In genomic region chr3:57221883-57222282, GRCh38 we compare ENCODE assay signal across 11 cellular contexts. TPM values are rescaled to one million over a fixed set of nuclear protein-coding genes. Genes with fewer than 3 reads are reported as not detected.
DNase-seq lines count a peak whose midpoint lies in the region; ATAC-seq, FAIRE-seq and TF ChIP-seq lines count a peak whose summit lies in the region.
"Had no signal": no experiment of that assay in that cellular context is flagged by ENCODE, and none has a peak within 500 bp of the region (broad histone marks: within the 10 kb centered on the region; RNA-seq: fewer than 3 reads in every experiment).

No MANE protein-coding gene starts in this region.

- H3K27me3 ChIP-seq in GM12878 (replicated peaks in 1 of 2; ENCODE audit: control insufficient read depth in 2 of 2, insufficient read depth in 2 of 2, low read length in 1 of 2) = no peaks in the 10 kb centered on the region
- no peaks in the 10 kb centered on the region for H3K27me3 ChIP-seq in esophagus squamous epithelium

- ATAC-seq in GM12878 (no peak), GM21825 (IDR thresholded peaks at IDR 0.05; ENCODE audit: unreplicated experiment) (no peak)

- TF ChIP-seq EP300 in GM12878 (IDR thresholded peaks at IDR 0.05; ENCODE audit: borderline replicate concordance in 1 of 2, control insufficient read depth in 1 of 2, low read depth in 2 of 2, low read length in 2 of 2) = no peak

- CTCF ChIA-PET in HEK293 (lab: Yijun Ruan, JAX) (interaction anchor here (0.6 to 3.0 kb wide), 8 partner anchors 10 to 324 kb away, joined by 3 to 19 read pairs (median 4); no protein-coding TSS in a partner anchor), GM12878 (lab: Yijun Ruan, JAX) (no interaction called here)

- intact Hi-C loops in GM12878 (cut with micrococcal nuclease; ENCODE audit: unreplicated experiment) = no loop called here
- intact Hi-C loops in esophagus squamous epithelium (cut with DNase I) = no loop called here

- DNase-seq in AG09319 (ENCODE audit: extremely low read depth, low read depth) (no peak), GM12878 (ENCODE audit: low read depth, low spot score) (no peak), left kidney (ENCODE audit: low read depth, low spot score) (peak; percentile 28), occipital lobe (lab: John Stamatoyannopoulos, UW) (no peak), cerebellum (ENCODE audit: low spot score) (no peak), esophagus squamous epithelium (lab: John Stamatoyannopoulos, UW) (no peak)
- DNase-seq: T-helper 1 cell had no signal

- H3K4me1 ChIP-seq in HEK293 (ENCODE audit: control insufficient read depth, insufficient read depth, low read length) (no peaks in the 10 kb centered on the region), GM12878 (ENCODE audit: control insufficient read depth, insufficient read depth, low read length) (peaks cover 12% of the 10 kb centered on the region), esophagus squamous epithelium (peaks cover 0 to 5% (median 4%) of the 10 kb centered on the region in 3 donors)

- H2AFZ ChIP-seq in GM12878 (ENCODE audit: control insufficient read depth, low read depth, low read length) = no peak overlapping the region

- TF ChIP-seq RAD21 in GM12878 (IDR thresholded peaks at IDR 0.05; ENCODE audit: insufficient read depth, low read depth, low read length) = 0 out of 2 replicates have a peak, but pooled peaks have one; percentile 1

- SMC1A ChIA-PET in GM12878 (lab: Charles Lee; ENCODE audit: uncharacterized antibody, unreplicated experiment) = interaction anchor here (0.8 to 5.3 kb wide), 5 partner anchors 12 to 52 kb away, joined by 3 to 26 read pairs (median 3); partner anchors contain the start of gene HESX1

- H3K9me3 ChIP-seq in HEK293 (ENCODE audit: control insufficient read depth, insufficient read depth, low read depth, low read length) (no peaks in the 10 kb centered on the region), GM12878 (replicated peaks; ENCODE audit: control insufficient read depth, insufficient read depth, low read length) (no peaks in the 10 kb centered on the region), esophagus squamous epithelium (no peaks in the 10 kb centered on the region)
- H3K9me3 ChIP-seq: HAP-1 had no signal

- 93% methylated on average over 2 of the region's 2 CpGs for WGBS in GM12878 (ENCODE audit: insufficient coverage, insufficient replicate concordance, low lambda C conversion rate, missing lambda C conversion rate)
- 54 to 61% methylated on average over 2 of the region's 2 CpGs for WGBS in esophagus squamous epithelium, 2 donors

- H3K27ac ChIP-seq in HEK293 (ENCODE audit: extremely low read depth, low read depth, low read length) (no peak overlapping the region), GM12878 (ENCODE audit: control insufficient read depth, insufficient read depth) (no peak overlapping the region), esophagus squamous epithelium (no peak overlapping the region)

- H3K79me2 ChIP-seq in GM12878 (ENCODE audit: control insufficient read depth, insufficient read depth, low read length) = no peaks in the 10 kb centered on the region; the same call in 1 of the 2 replicates

- no TSS peak for BruUV-seq in GM12878 (replicated peaks; lab: Mats Ljungman, UMichigan)

- no peaks in the 10 kb centered on the region for H3K36me3 ChIP-seq in HEK293 (ENCODE audit: control insufficient read depth in 2 of 2, insufficient read depth in 1 of 2, low read length in 2 of 2)
- no peaks in the 10 kb centered on the region for H3K36me3 ChIP-seq in GM12878 (ENCODE audit: control insufficient read depth in 2 of 2, insufficient read depth in 2 of 2, low read length in 1 of 2)
- no peaks in the 10 kb centered on the region for H3K36me3 ChIP-seq in esophagus squamous epithelium
- H3K36me3 ChIP-seq: HAP-1 had no signal

- H3K4me3 ChIP-seq in HEK293 (ENCODE audit: low read depth, low read length) = no peak overlapping the region
- H3K4me3 ChIP-seq in GM12878 = no peak overlapping the region
- H3K4me3 ChIP-seq in esophagus squamous epithelium = no peak overlapping the region
- H3K4me3 ChIP-seq: HAP-1 had no signal

- H3K9ac ChIP-seq in GM12878 (ENCODE audit: control insufficient read depth, insufficient read depth, low read length) = no peak overlapping the region

- FAIRE-seq in GM12878 (lab: Jason Lieb, UNC) = no peak

- no peak for TF ChIP-seq POLR2A in GM12878 (IDR thresholded peaks at IDR 0.05; ENCODE audit: low read depth, low read length)
- no peak for TF ChIP-seq POLR2A in esophagus squamous epithelium (IDR thresholded peaks at IDR 0.05)

- TF ChIP-seq CTCF in AG09319 (IDR thresholded peaks at IDR 0.05; ENCODE audit: low read depth, low read length) = peak; percentile 50
- no peak for TF ChIP-seq CTCF in HEK293 (tag by site-specific recombination; IDR thresholded peaks at IDR 0.05)
- TF ChIP-seq CTCF in GM12878 (IDR thresholded peaks at IDR 0.05 in 2 of 3, conservative IDR thresholded peaks at IDR 0.05 in 1 of 3; ENCODE audit: control insufficient read depth in 2 of 3, extremely low read depth in 1 of 3, insufficient read depth in 1 of 3, low read depth in 3 of 3, low read length in 3 of 3) = peak in 1 of 3 experiments; percentile 19; a peak in 1 of 6 replicates
- TF ChIP-seq CTCF in esophagus squamous epithelium (IDR thresholded peaks at IDR 0.05) = peak in 2 of 6 experiments; percentile 14 to 16

- in situ Hi-C loops in GM12878 (cut with MboI) = no loop called here

- RAD21 ChIA-PET in GM12878 (lab: Charles Lee; ENCODE audit: unreplicated experiment) = interaction anchor here (0.6 kb wide), 1 partner anchor 1034 kb away, joined by 3 read pairs; no protein-coding TSS in a partner anchor

- no peak overlapping the region for H3K4me2 ChIP-seq in GM12878 (ENCODE audit: control insufficient read depth, insufficient read depth)

- no peaks in the 10 kb centered on the region for H4K20me1 ChIP-seq in GM12878 (ENCODE audit: control insufficient read depth, insufficient read depth)

- POLR2A ChIA-PET in HEK293 (lab: Yijun Ruan, JAX) = no interaction called here
- POLR2A ChIA-PET in GM12878 (lab: Charles Lee) = no interaction called here

RNA-seq across cellular contexts. Expression of gene APPL1, which starts 5.6 kb away (rescaled TPM):
- 91.7 and 99.2 TPM in 2 replicates for total RNA-seq in GM12878 (2013; cell fraction: nucleolus; rRNA removed)
- total RNA-seq in GM12878 (2014; rRNA removed) = 56.5 and 66.2 TPM in 2 replicates
- 46.5 and 46.7 TPM in 2 replicates for total RNA-seq in GM12878 (2014; rRNA removed; fragmentation: Illumina TruSeq; extraction: Trizol)
- total RNA-seq in GM12878 (2021) = 35.2 and 39.5 TPM in 2 replicates
- 15.1 TPM for polyA plus RNA-seq in GM12878 (2011; ENCODE audit: low read depth)
- 40.9 and 66.4 TPM in 2 replicates for polyA plus RNA-seq in GM12878 (2011; rRNA removed)
- 21.2 and 22.6 TPM in 2 replicates for polyA plus RNA-seq in GM12878 (2011; cell fraction: cytosol; rRNA removed)
- polyA plus RNA-seq in GM12878 (2011; cell fraction: nucleus; rRNA removed) = 16.3 and 16.4 TPM in 2 replicates
- 20.5 and 22.5 TPM in 2 replicates for polyA plus RNA-seq in GM12878 (2012)
- 38.3 and 44.0 TPM in 2 replicates for polyA plus RNA-seq in GM12878 (2014; fragmentation: Illumina TruSeq; extraction: Trizol)
- 10 to 100 TPM; 15.0 to 16.6 TPM for polyA plus RNA-seq in GM12878 (2014; fragmentation: Nextera tagmentation; extraction: Ambion mirVana)
- polyA plus RNA-seq in GM12878 (2014; rRNA removed) = 23.1 and 26.0 TPM in 2 replicates
- polyA plus RNA-seq in GM12878 (2016; fragmentation: Nextera tagmentation; extraction: Ambion mirVana) = 10 to 100 TPM; 73.4 to 77.6 TPM
- 58.4 and 64.9 TPM in 2 replicates for polyA minus RNA-seq in GM12878 (2011; rRNA and poly(A)+ RNA removed)
- 27.5 and 41.4 TPM in 2 replicates for polyA minus RNA-seq in GM12878 (2011; cell fraction: cytosol; rRNA and poly(A)+ RNA removed)
- polyA minus RNA-seq in GM12878 (2011; cell fraction: nucleus; rRNA and poly(A)+ RNA removed) = 23.3 and 31.1 TPM in 2 replicates
- 174 TPM for total RNA-seq in occipital lobe
- total RNA-seq in cerebellum = 83.1 TPM
- total RNA-seq in esophagus squamous epithelium = 10 to 100 TPM; 27.2 to 54.2 (median 41.4) TPM

RNA-seq across cellular contexts. Expression of gene HESX1, which starts 22.1 kb away (rescaled TPM):
- 1.9 and 2.0 TPM in 2 replicates for total RNA-seq in GM12878 (2013; cell fraction: nucleolus; rRNA removed)
- total RNA-seq in GM12878 (2014; rRNA removed) = 3.6 and 4.6 TPM in 2 replicates
- 2.5 and 2.7 TPM in 2 replicates for total RNA-seq in GM12878 (2014; rRNA removed; fragmentation: Illumina TruSeq; extraction: Trizol)
- 2.7 and 3.1 TPM in 2 replicates for total RNA-seq in GM12878 (2021)
- 0.75 TPM for polyA plus RNA-seq in GM12878 (2011; ENCODE audit: low read depth)
- 5.8 and 8.3 TPM in 2 replicates for polyA plus RNA-seq in GM12878 (2011; rRNA removed)
- 2.7 and 3.7 TPM in 2 replicates for polyA plus RNA-seq in GM12878 (2011; cell fraction: cytosol; rRNA removed)
- 5.4 and 7.0 TPM in 2 replicates for polyA plus RNA-seq in GM12878 (2011; cell fraction: nucleus; rRNA removed)
- 1.5 and 2.2 TPM in 2 replicates for polyA plus RNA-seq in GM12878 (2012)
- 4.4 and 4.8 TPM in 2 replicates for polyA plus RNA-seq in GM12878 (2014; fragmentation: Illumina TruSeq; extraction: Trizol)
- polyA plus RNA-seq in GM12878 (2014; fragmentation: Nextera tagmentation; extraction: Ambion mirVana) = 1 to 10 TPM; 4.2 to 5.9 TPM
- polyA plus RNA-seq in GM12878 (2014; rRNA removed) = 3.3 and 5.1 TPM in 2 replicates
- 1 to 10 TPM; 3.0 to 3.1 TPM for polyA plus RNA-seq in GM12878 (2016; fragmentation: Nextera tagmentation; extraction: Ambion mirVana)
- 0.80 and 1.2 TPM in 2 replicates for polyA minus RNA-seq in GM12878 (2011; rRNA and poly(A)+ RNA removed)
- not detected in 2 replicates for polyA minus RNA-seq in GM12878 (2011; cell fraction: cytosol; rRNA and poly(A)+ RNA removed)
- polyA minus RNA-seq in GM12878 (2011; cell fraction: nucleus; rRNA and poly(A)+ RNA removed) = 0.96 TPM in 1 of 2 replicates, not detected in the other
- 0.47 TPM for total RNA-seq in occipital lobe
- total RNA-seq in cerebellum = 0.27 TPM
- 1 to 10 TPM in 1 of 4 donors, not detected in 3; 1.3 TPM for total RNA-seq in esophagus squamous epithelium

RNA-seq across cellular contexts. Expression of gene IL17RD, which starts 56.7 kb away (rescaled TPM):
- total RNA-seq in GM12878 (2013; cell fraction: nucleolus; rRNA removed) = 0.04 TPM in 1 of 2 replicates, not detected in the other
- total RNA-seq in GM12878 (2014; rRNA removed) (0.05 and 0.06 TPM in 2 replicates), GM12878 (2014; rRNA removed; fragmentation: Illumina TruSeq; extraction: Trizol) (not detected in 2 replicates), GM12878 (2021) (0.05 and 0.08 TPM in 2 replicates), occipital lobe (38.1 TPM), cerebellum (29.3 TPM), esophagus squamous epithelium (10 to 100 TPM in 1 of 4 donors, 1 to 10 TPM in 3; 4.4 to 10.4 (median 5.1) TPM)
- not detected for polyA plus RNA-seq in GM12878 (2011; ENCODE audit: low read depth)
- polyA plus RNA-seq in GM12878 (2011; rRNA removed) (0.04 TPM in 1 of 2 replicates, not detected in the other), GM12878 (2014; fragmentation: Illumina TruSeq; extraction: Trizol) (0.07 TPM in 1 of 2 replicates, not detected in the other), GM12878 (2014; fragmentation: Nextera tagmentation; extraction: Ambion mirVana) (not detected), GM12878 (2014; rRNA removed) (0.01 and 0.03 TPM in 2 replicates), GM12878 (2016; fragmentation: Nextera tagmentation; extraction: Ambion mirVana) (under 1 TPM; 0.03 to 0.04 TPM)
- polyA plus RNA-seq in GM12878 (2011; cell fraction: cytosol; rRNA removed) = 0.05 and 0.09 TPM in 2 replicates
- polyA plus RNA-seq in GM12878 (2011; cell fraction: nucleus; rRNA removed) = 0.01 TPM in 1 of 2 replicates, not detected in the other
- polyA plus RNA-seq in GM12878 (2012) = not detected in 2 replicates
- 0.05 TPM in 1 of 2 replicates, not detected in the other for polyA minus RNA-seq in GM12878 (2011; rRNA and poly(A)+ RNA removed)
- not detected in 2 replicates for polyA minus RNA-seq in GM12878 (2011; cell fraction: cytosol; rRNA and poly(A)+ RNA removed)
- not detected in 2 replicates for polyA minus RNA-seq in GM12878 (2011; cell fraction: nucleus; rRNA and poly(A)+ RNA removed)
- polyA plus RNA-seq: IgD-negative memory B cell had no signal

Comparison
In these comparisons a context has a peak if more than half of its experiments do, and no peak if none do; other contexts are left out.
1. RNA of gene IL17RD, which starts 56.7 kb away (total RNA-seq): 38.1 TPM in occipital lobe (single experiment), 29.3 TPM in cerebellum (single experiment) and 4.4 to 10.4 TPM in esophagus squamous epithelium; 0.04 to 0.08 TPM in GM12878; every median in the first group is over 4 times any median in the second.